In genomic region chr3:172170310-172170709, GRCh38 we compare ENCODE assay signal across 1 cellular context.
TF ChIP-seq lines count a peak whose summit lies in the region.

No MANE protein-coding gene starts in this region.

TF ChIP-seq in H1, 55 proteins besides CTCF, POLR2A, EP300 and RAD21:
- no peak for TF ChIP-seq CHD7 (IDR thresholded peaks at IDR 0.05; ENCODE audit: insufficient replicate concordance, low read length)
- TF ChIP-seq CTBP2 (IDR thresholded peaks at IDR 0.05; ENCODE audit: borderline replicate concordance, insufficient read depth, insufficient read length, low read length): no peak
- TF ChIP-seq TAF7 (optimal IDR thresholded peaks at IDR 0.05; ENCODE audit: borderline replicate concordance, low read depth, low read length): no peak
- TF ChIP-seq POLR2AphosphoS5 (IDR thresholded peaks at IDR 0.05; ENCODE audit: low read depth, low read length): no peak
- TF ChIP-seq, protein P1, sequence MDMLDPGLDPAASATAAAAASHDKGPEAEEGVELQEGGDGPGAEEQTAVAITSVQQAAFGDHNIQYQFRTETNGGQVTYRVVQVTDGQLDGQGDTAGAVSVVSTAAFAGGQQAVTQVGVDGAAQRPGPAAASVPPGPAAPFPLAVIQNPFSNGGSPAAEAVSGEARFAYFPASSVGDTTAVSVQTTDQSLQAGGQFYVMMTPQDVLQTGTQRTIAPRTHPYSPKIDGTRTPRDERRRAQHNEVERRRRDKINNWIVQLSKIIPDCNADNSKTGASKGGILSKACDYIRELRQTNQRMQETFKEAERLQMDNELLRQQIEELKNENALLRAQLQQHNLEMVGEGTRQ (IDR thresholded peaks at IDR 0.05; ENCODE audit: low read length): no peak
- TF ChIP-seq ZNF274 (IDR thresholded peaks at IDR 0.05; ENCODE audit: borderline replicate concordance, extremely low read depth, low read length): no peak
- no peak for TF ChIP-seq GTF2F1 (IDR thresholded peaks at IDR 0.05; ENCODE audit: borderline replicate concordance, low read depth, low read length)
- no peak for TF ChIP-seq HDAC2 (IDR thresholded peaks at IDR 0.05; ENCODE audit: borderline replicate concordance in 1 of 2, low read depth in 2 of 2, low read length in 2 of 2)
- TF ChIP-seq EGR1 (IDR thresholded peaks at IDR 0.05; ENCODE audit: borderline replicate concordance, low read depth, low read length): no peak
- no peak for TF ChIP-seq TAF1 (IDR thresholded peaks at IDR 0.05; ENCODE audit: low read depth, low read length)
- no peak for TF ChIP-seq SIRT6 (IDR thresholded peaks at IDR 0.05; ENCODE audit: low read length)
- no peak for TF ChIP-seq SIN3A (conservative IDR thresholded peaks at IDR 0.05 in 1 of 2, IDR thresholded peaks at IDR 0.05 in 1 of 2; ENCODE audit: low read depth in 1 of 2, low read length in 2 of 2)
- no peak for TF ChIP-seq MAX (IDR thresholded peaks at IDR 0.05)
